ENCODE assay signal across 1 cellular context in genomic region chr15:82124331-82125263, GRCh38.
TF ChIP-seq lines count a peak whose summit lies in the region.

No MANE protein-coding gene starts in this region.

TF ChIP-seq in H1, 55 proteins besides CTCF, POLR2A, EP300 and RAD21:
- TF ChIP-seq BCL11A (IDR thresholded peaks at IDR 0.05; ENCODE audit: low read depth in 2 of 2, low read length in 2 of 2) (no peak), TEAD4 (IDR thresholded peaks at IDR 0.05; ENCODE audit: low read depth, low read length) (no peak), SIN3A (conservative IDR thresholded peaks at IDR 0.05 in 1 of 2, IDR thresholded peaks at IDR 0.05 in 1 of 2; ENCODE audit: low read depth in 1 of 2, low read length in 2 of 2) (no peak)
